2 cellular contexts compared by ENCODE assay signal in the genomic region with DNA sequence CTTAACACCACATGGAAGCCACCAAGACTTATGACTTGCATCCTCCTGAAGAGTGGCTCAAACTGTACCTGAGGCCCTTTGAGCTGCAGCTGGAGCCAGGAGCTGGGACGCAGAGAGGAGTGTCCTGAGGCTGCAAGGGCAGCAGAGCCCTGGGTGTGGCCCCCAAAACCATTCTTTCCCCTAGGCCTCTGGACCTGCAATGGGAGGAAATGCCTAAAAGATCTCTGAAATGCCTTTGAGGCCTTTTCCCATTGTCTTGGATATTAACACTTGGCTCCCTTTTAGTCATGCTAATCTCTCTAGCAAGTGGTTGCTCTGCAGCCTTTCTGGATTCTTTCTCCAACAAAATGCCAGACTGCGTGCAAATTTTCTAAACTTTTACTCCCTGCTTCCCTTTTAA.
TF ChIP-seq lines count a peak whose summit lies in the region.

No MANE protein-coding gene starts in this region.

TF ChIP-seq in HEK293, 187 proteins besides CTCF, POLR2A, EP300 and RAD21:
- TF ChIP-seq ZNF585B (tag by site-specific recombination; IDR thresholded peaks at IDR 0.05) (peak; percentile 18; the same call in 1 of the 2 replicates), ZNF211 (tag by site-specific recombination; IDR thresholded peaks at IDR 0.05; ENCODE audit: low read depth) (no peak)

TF ChIP-seq in H1, 55 proteins besides CTCF, POLR2A, EP300 and RAD21:
- TF ChIP-seq SP1 (IDR thresholded peaks at IDR 0.05; ENCODE audit: low read depth, low read length) = peak; percentile 58; the same call in 1 of the 2 replicates
- TF ChIP-seq TAF7 (optimal IDR thresholded peaks at IDR 0.05; ENCODE audit: borderline replicate concordance, low read depth, low read length) = no peak
- peak; percentile 79 for TF ChIP-seq NANOG (IDR thresholded peaks at IDR 0.05; ENCODE audit: insufficient read depth, low read depth, low read length, poor library complexity, severe bottlenecking)
- TF ChIP-seq, protein P1, sequence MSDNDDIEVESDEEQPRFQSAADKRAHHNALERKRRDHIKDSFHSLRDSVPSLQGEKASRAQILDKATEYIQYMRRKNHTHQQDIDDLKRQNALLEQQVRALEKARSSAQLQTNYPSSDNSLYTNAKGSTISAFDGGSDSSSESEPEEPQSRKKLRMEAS (IDR thresholded peaks at IDR 0.05) = no peak
- TF ChIP-seq TAF1 (IDR thresholded peaks at IDR 0.05; ENCODE audit: low read depth, low read length) = 0 out of 2 replicates have a peak, but pooled peaks have one; percentile 24
- TF ChIP-seq GABPA (IDR thresholded peaks at IDR 0.05; ENCODE audit: borderline replicate concordance, insufficient read depth, low read length) = no peak
- TF ChIP-seq TEAD4 (IDR thresholded peaks at IDR 0.05; ENCODE audit: low read depth, low read length) = peak; percentile 66; the same call in 1 of the 2 replicates
